8 cellular contexts compared by ENCODE assay signal in the genomic region with DNA sequence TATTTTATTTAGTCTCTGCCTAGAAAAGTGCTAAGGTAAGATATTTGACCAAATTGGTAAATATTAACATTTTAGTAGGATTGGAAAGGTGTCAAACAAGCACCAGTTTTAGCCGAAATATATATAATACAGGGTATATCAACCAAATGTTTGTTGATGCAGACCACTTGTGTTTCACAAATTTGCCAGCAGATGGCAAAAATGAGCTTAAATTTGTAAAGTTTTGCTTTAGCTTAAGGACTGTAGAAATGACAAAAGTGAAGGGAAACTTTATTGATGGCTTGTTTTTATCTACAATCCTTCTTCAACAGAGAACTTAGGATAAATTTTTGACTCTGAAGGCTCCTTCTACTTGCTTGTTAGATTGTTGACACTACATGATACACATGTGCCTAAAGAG. TPM values are rescaled to one million over a fixed set of nuclear protein-coding genes. Genes with fewer than 3 reads are reported as not detected.
A peak's percentile ranks its signal among the peaks of the same experiment; 100 is the strongest.
DNase-seq lines count a peak whose midpoint lies in the region; ATAC-seq and TF ChIP-seq lines count a peak whose summit lies in the region.

No MANE protein-coding gene starts in this region.

- no peaks in the 10 kb centered on the region for H3K9me3 ChIP-seq in spleen

- intact Hi-C loops in spleen (cut with DNase I; ENCODE audit: low total_unique reads) = no loop called here

- H3K36me3 ChIP-seq in spleen = no peaks in the 10 kb centered on the region

- H3K4me3 ChIP-seq in spleen = no peak overlapping the region

- H3K27ac ChIP-seq in 22Rv1 = no peak overlapping the region
- no peak overlapping the region for H3K27ac ChIP-seq in foreskin keratinocyte
- H3K27ac ChIP-seq in spleen = no peak overlapping the region

- peaks cover 11% of the 10 kb centered on the region for H3K27me3 ChIP-seq in foreskin keratinocyte
- H3K27me3 ChIP-seq in spleen (replicated peaks in 1 of 7) = peaks cover 0 to 5% (median 0%) of the 10 kb centered on the region in 7 donors

- TF ChIP-seq CTCF in 22Rv1 (IDR thresholded peaks at IDR 0.05) = peak; percentile 79
- peak; percentile 70 for TF ChIP-seq CTCF in foreskin keratinocyte (conservative IDR thresholded peaks at IDR 0.05)
- TF ChIP-seq CTCF in spleen (IDR thresholded peaks at IDR 0.05 in 8 of 11, conservative IDR thresholded peaks at IDR 0.05 in 3 of 11) = peak in 10 of 11 experiments; percentile 26 to 72 (median 55)

- DNase-seq in EH (ENCODE audit: low read depth) (peak; percentile 49), NCI-H1694 (lab: John Stamatoyannopoulos, UW) (peak; percentile 42), foreskin keratinocyte (peak; percentile 16 to 52), spleen (no peak), HuH-7.5 (ENCODE audit: low spot score) (no peak)
- peak; percentile 28 to 43 for DNase-seq in activated CD4-positive, alpha-beta T cell treated with anti-CD3 and anti-CD28 coated beads, Interleukin-2, amount 50 U/mL, for 48 hours

- no peaks in the 10 kb centered on the region for H3K4me1 ChIP-seq in foreskin keratinocyte
- H3K4me1 ChIP-seq in spleen = peaks cover 0 to 12% (median 8%) of the 10 kb centered on the region in 6 donors

- 50 to 70% (median 56%) methylated on average over 1 of the region's 1 CpG for WGBS in spleen, 5 donors

- ATAC-seq in foreskin keratinocyte = no peak
- ATAC-seq in GM18870 (IDR thresholded peaks at IDR 0.05; ENCODE audit: unreplicated experiment) = no peak

- no peak for TF ChIP-seq POLR2A in spleen (IDR thresholded peaks at IDR 0.05)

RNA-seq across cellular contexts. Expression of a gene that starts 4.8 kb away (rescaled TPM):
- 24.8 and 25.5 TPM in 2 replicates for total RNA-seq in foreskin keratinocyte
- polyA plus RNA-seq in foreskin keratinocyte = 10.1 and 11.0 TPM in 2 replicates
- total RNA-seq in spleen = 10 to 100 TPM; 12.6 to 24.4 (median 13.6) TPM
- polyA plus RNA-seq in spleen = 1 to 10 TPM; 7.1 to 9.5 (median 7.2) TPM

RNA-seq across cellular contexts. Expression of a gene that starts 59.7 kb away (rescaled TPM):
- total RNA-seq in foreskin keratinocyte = not detected in 2 replicates
- polyA plus RNA-seq in foreskin keratinocyte = not detected in 2 replicates
- not detected for total RNA-seq in spleen
- under 1 TPM in 1 of 3 donors, not detected in 2; 0.08 TPM for polyA plus RNA-seq in spleen

Comparison
In these comparisons a context has a peak if more than half of its experiments do, and no peak if none do; other contexts are left out.
1. DNase-seq: peak in EH (single experiment), NCI-H1694 (single experiment), activated CD4-positive, alpha-beta T cell treated with anti-CD3 and anti-CD28 coated beads, Interleukin-2, amount 50 U/mL, for 48 hours (2 of 2) and foreskin keratinocyte (2 of 2); none in spleen (single experiment) and HuH-7.5 (single experiment).
2. Peak in every context shown above with its lines, with median percentiles within 50 percentile points of each other: CTCF ChIP-seq.